In the genomic region with DNA sequence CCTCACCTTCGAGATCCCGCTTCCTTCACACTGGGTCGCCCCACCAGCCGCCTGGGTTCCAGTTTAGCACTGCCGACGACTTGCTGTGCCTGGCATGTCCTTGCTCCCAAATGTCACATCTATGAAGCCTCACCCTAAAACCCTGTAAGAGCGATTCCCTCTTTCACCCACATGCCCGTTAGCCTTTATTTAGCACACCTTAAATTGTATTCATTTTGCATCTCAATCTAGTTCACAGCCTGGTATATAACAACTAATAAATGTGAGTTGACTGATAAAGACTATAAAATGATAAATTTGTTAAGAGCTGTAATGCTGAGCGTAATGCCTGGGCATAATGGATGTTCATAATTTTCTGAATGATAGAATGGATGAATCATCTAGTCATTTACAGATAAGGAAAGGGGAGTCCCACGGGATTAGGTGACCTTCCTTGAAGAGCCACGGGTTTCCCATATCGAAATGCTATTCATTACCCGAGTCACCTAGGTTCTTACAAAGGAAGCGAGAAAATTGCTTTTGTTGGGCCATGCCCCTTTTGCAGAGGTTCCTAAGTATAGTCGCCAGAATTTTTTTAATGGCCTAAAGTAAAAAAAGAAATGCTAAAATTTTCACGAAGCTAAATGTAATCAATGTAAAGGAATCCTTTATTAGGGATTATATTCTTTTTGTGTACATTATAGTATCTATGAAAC, we compare ENCODE assay signal across 8 cellular contexts. TPM values are rescaled to one million over a fixed set of nuclear protein-coding genes. Genes with fewer than 3 reads are reported as not detected.
DNase-seq lines count a peak whose midpoint lies in the region; ATAC-seq and TF ChIP-seq lines count a peak whose summit lies in the region.

No MANE protein-coding gene starts in this region.

- H3K36me3 ChIP-seq in KOPT-K1 (ENCODE audit: insufficient read depth, low read length): no peaks in the 10 kb centered on the region; the same call in 1 of the 2 replicates
- H3K36me3 ChIP-seq in mesendoderm (ENCODE audit: control insufficient read depth, insufficient read depth, low read length): no peaks in the 10 kb centered on the region

- peak overlapping the region; percentile 1 for H3K18ac ChIP-seq in mesendoderm (ENCODE audit: low read length)

- H3K36me3 Mint-ChIP-seq in CD4-positive, alpha-beta T cell (ENCODE audit: low read depth): peaks cover 18% of the 10 kb centered on the region

- TF ChIP-seq CTCF in CD4-positive, alpha-beta T cell (IDR thresholded peaks at IDR 0.05): no peak
- TF ChIP-seq CTCF in astrocyte of the cerebellum (IDR thresholded peaks at IDR 0.05; ENCODE audit: low read depth, low read length, missing control alignments): no peak

- no peaks in the 10 kb centered on the region for H3K9me3 ChIP-seq in CD4-positive, alpha-beta T cell (ENCODE audit: control insufficient read depth, low read length)
- H3K9me3 ChIP-seq in KOPT-K1 (ENCODE audit: insufficient read depth, low read length, poor library complexity, severe bottlenecking): no peaks in the 10 kb centered on the region

- in situ Hi-C loops in astrocyte of the cerebellum (cut with HindIII; ENCODE audit: low sequenced_read_pairs): no loop called here

- no peak for ATAC-seq in CD4-positive, alpha-beta T cell (ENCODE audit: poor library complexity)
- ATAC-seq in GM21390 (IDR thresholded peaks at IDR 0.05; ENCODE audit: unreplicated experiment) (no peak), HG02870 (IDR thresholded peaks at IDR 0.05; ENCODE audit: unreplicated experiment) (no peak)

- no peak overlapping the region for H2AK5ac ChIP-seq in mesendoderm (ENCODE audit: low read length)

- no peak overlapping the region for H3K4ac ChIP-seq in mesendoderm (ENCODE audit: low read depth, low read length)

- H3K27ac Mint-ChIP-seq in CD4-positive, alpha-beta T cell: peak overlapping the region; percentile 100

- no peaks in the 10 kb centered on the region for H3K27me3 Mint-ChIP-seq in CD4-positive, alpha-beta T cell

- no peak overlapping the region for H4K8ac ChIP-seq in mesendoderm (ENCODE audit: low read depth, low read length)

- peak in 1 of 10 experiments; percentile 5 for DNase-seq in CD4-positive, alpha-beta T cell
- no peak for DNase-seq in astrocyte of the cerebellum (ENCODE audit: low read depth)
- DNase-seq in mesendoderm: no peak
- DNase-seq in SKM-1 (lab: John Stamatoyannopoulos, UW; ENCODE audit: unreplicated experiment): no peak
- no peak for DNase-seq in DMS114 treated with DMSO at 0.1 percent for 48 hours (lab: John Stamatoyannopoulos, UW; ENCODE audit: unreplicated experiment)

- peak overlapping the region; percentile 87 for H3K27ac ChIP-seq in CD4-positive, alpha-beta T cell (ENCODE audit: low read depth, low read length)
- H3K27ac ChIP-seq in KOPT-K1 (ENCODE audit: low read depth, low read length, poor library complexity, severe bottlenecking) (peak overlapping the region; percentile 84), mesendoderm (ENCODE audit: low read depth, low read length) (peak overlapping the region; percentile 88)

- POLR2A ChIA-PET in CD4-positive, alpha-beta T cell (lab: Charles Lee): interaction anchor here (0.7 to 2.7 kb wide), 19 partner anchors 11 to 1027 kb away, joined by 3 to 44 read pairs (median 4); a partner anchor contains a TSS

- H3K23ac ChIP-seq in mesendoderm (ENCODE audit: low read length): no peak overlapping the region

- WGBS in mesendoderm (ENCODE audit: extremely low coverage, insufficient coverage, low lambda C conversion rate): no CpG with 5 or more reads among the region's 16 CpGs

- H3K4me1 Mint-ChIP-seq in CD4-positive, alpha-beta T cell (ENCODE audit: low read depth): peaks cover 31% of the 10 kb centered on the region

- H2BK5ac ChIP-seq in mesendoderm (ENCODE audit: low read length): no peak overlapping the region

- intact Hi-C loops in CD4-positive, alpha-beta T cell (cut with DNase I, micrococcal nuclease): loop anchor here (1.0 to 10.0 kb wide), 7 partner anchors 119 to 1009 kb away; a partner anchor contains a TSS

- H4K5ac ChIP-seq in mesendoderm (ENCODE audit: low read length): no peak overlapping the region

- no peak overlapping the region for H2BK15ac ChIP-seq in mesendoderm (replicated peaks; ENCODE audit: low read depth)

- no peaks in the 10 kb centered on the region for H3K9me3 Mint-ChIP-seq in CD4-positive, alpha-beta T cell

- H3K4me3 ChIP-seq in astrocyte of the cerebellum (ENCODE audit: low read depth, low read length) (peak overlapping the region; percentile 69), mesendoderm (ENCODE audit: low read length) (peak overlapping the region; percentile 68)

- no peaks in the 10 kb centered on the region for H3K4me1 ChIP-seq in mesendoderm (ENCODE audit: control insufficient read depth, low read depth, low read length)

- H2BK120ac ChIP-seq in mesendoderm (ENCODE audit: low read depth, low read length): no peak overlapping the region

- H3K79me2 ChIP-seq in mesendoderm (ENCODE audit: control insufficient read depth, insufficient read depth, low read length): peaks cover 18% of the 10 kb centered on the region

- no peaks in the 10 kb centered on the region for H3K27me3 ChIP-seq in CD4-positive, alpha-beta T cell (ENCODE audit: control insufficient read depth, insufficient read depth, low read length)
- H3K27me3 ChIP-seq in mesendoderm (ENCODE audit: insufficient read depth, low read length, poor library complexity): no peaks in the 10 kb centered on the region

- CTCF ChIA-PET in CD4-positive, alpha-beta T cell (lab: Charles Lee): interaction anchor here (1.0 kb wide), 2 partner anchors 98 to 181 kb away, joined by 3 read pairs; no protein-coding TSS in a partner anchor

- no peaks in the 10 kb centered on the region for H3K79me1 ChIP-seq in mesendoderm (ENCODE audit: low read length)

- H3K56ac ChIP-seq in mesendoderm (ENCODE audit: low read length): peak overlapping the region; percentile 92

- peak overlapping the region; percentile 97 for H3K4me3 Mint-ChIP-seq in CD4-positive, alpha-beta T cell

- peak overlapping the region; percentile 49 for H3K4me2 ChIP-seq in mesendoderm (ENCODE audit: low read length)

- H3K9ac ChIP-seq in mesendoderm (ENCODE audit: low read length): peak overlapping the region; percentile 69

RNA-seq across cellular contexts. Expression of a gene that starts 1.1 kb away (rescaled TPM):
- 10 to 100 TPM; 20.0 to 20.8 TPM for total RNA-seq in CD4-positive, alpha-beta T cell
- 63.6 TPM for polyA plus RNA-seq in mesendoderm (2013, experiment 1 of 2)
- polyA plus RNA-seq in mesendoderm (2013, experiment 2 of 2): 64.5 TPM
